ENCODE assay signal across 8 cellular contexts in genomic region chr18:63422087-63422861, GRCh38. TPM values are rescaled to one million over a fixed set of nuclear protein-coding genes. Genes with fewer than 3 reads are reported as not detected.
A peak's percentile ranks its signal among the peaks of the same experiment; 100 is the strongest.
DNase-seq lines count a peak whose midpoint lies in the region; ATAC-seq and FAIRE-seq lines count a peak whose summit lies in the region.

Gene VPS4B (minus strand): TSS chr18:63422476. CDS start chr18:63422259, 217 bp downstream.

- H3K36me3 Mint-ChIP-seq in activated T-cell treated with anti-CD3 and anti-CD28 coated beads, Interleukin-2, amount 50 U/mL, for 72 hours (ENCODE audit: insufficient read depth in 2 of 2): peaks cover 5 to 9% of the 10 kb centered on the region in 2 donors

- H3K4me3 ChIP-seq in muscle layer of colon (ENCODE audit: low read depth in 1 of 2, low read length in 2 of 2): peak within 1 kb of the TSS; percentile 92 to 95

- H3K27me3 ChIP-seq in muscle layer of colon (ENCODE audit: control insufficient read depth in 1 of 2, insufficient read depth in 2 of 2, low read length in 2 of 2): no peaks in the 10 kb centered on the region

- FAIRE-seq in RCC 7860 (lab: Jason Lieb, UNC): peak; percentile 87

- H3K36me3 ChIP-seq in KOPT-K1 (ENCODE audit: insufficient read depth, low read length) (peaks cover 34% of the 10 kb centered on the region), muscle layer of colon (ENCODE audit: insufficient read depth, low read length) (peaks cover 11% of the 10 kb centered on the region)

- peaks cover 7% of the 10 kb centered on the region for H3K4me1 ChIP-seq in muscle layer of colon (ENCODE audit: insufficient read depth, low read length)

- peak within 1 kb of the TSS; percentile 82 to 98 for H3K4me3 Mint-ChIP-seq in activated T-cell treated with anti-CD3 and anti-CD28 coated beads, Interleukin-2, amount 50 U/mL, for 72 hours

- no peaks in the 10 kb centered on the region for H3K9me3 Mint-ChIP-seq in activated T-cell treated with anti-CD3 and anti-CD28 coated beads, Interleukin-2, amount 50 U/mL, for 72 hours

- peak within 1 kb of the TSS; percentile 82 for H3K9ac ChIP-seq in muscle layer of colon (ENCODE audit: low read length)

- H3K4me1 Mint-ChIP-seq in activated T-cell treated with anti-CD3 and anti-CD28 coated beads, Interleukin-2, amount 50 U/mL, for 72 hours (ENCODE audit: low read depth): peaks cover 17% of the 10 kb centered on the region

- H3K27ac Mint-ChIP-seq in activated T-cell treated with anti-CD3 and anti-CD28 coated beads, Interleukin-2, amount 50 U/mL, for 72 hours: peak within 1 kb of the TSS; percentile 80

- DNase-seq in DMS79 treated with DMSO at 0.1 percent for 48 hours (lab: John Stamatoyannopoulos, UW) (peak; percentile 98), RCC 7860 (ENCODE audit: low spot score) (peak; percentile 95)
- DNase-seq in activated T-cell treated with anti-CD3 and anti-CD28 coated beads, Interleukin-2, amount 50 U/mL, for 72 hours: peak; percentile 99
- DNase-seq in stimulated activated CD8-positive, alpha-beta memory T cell treated with anti-CD3 and anti-CD28 coated beads, Interleukin-7, amount 100 ng/mL, for 24 hours (ENCODE audit: low read depth): peak; percentile 99

- ATAC-seq in GM21786 (IDR thresholded peaks at IDR 0.05; ENCODE audit: unreplicated experiment): peak; percentile 98
- peak; percentile 98 to 99 for ATAC-seq in activated T-cell treated with anti-CD3 and anti-CD28 coated beads, Interleukin-2, amount 50 U/mL, for 72 hours (replicated peaks in 1 of 2)
- peak; percentile 97 for ATAC-seq in esophagus mucosa

- H3K27me3 Mint-ChIP-seq in activated T-cell treated with anti-CD3 and anti-CD28 coated beads, Interleukin-2, amount 50 U/mL, for 72 hours (ENCODE audit: low read depth): peaks cover 7% of the 10 kb centered on the region

- H3K27ac ChIP-seq in KOPT-K1 (ENCODE audit: low read depth, low read length, poor library complexity, severe bottlenecking): peak within 1 kb of the TSS; percentile 87
- peak within 1 kb of the TSS; percentile 96 for H3K27ac ChIP-seq in muscle layer of colon (ENCODE audit: low read depth, low read length)

- H3K9me3 ChIP-seq in KOPT-K1 (ENCODE audit: insufficient read depth, low read length, poor library complexity, severe bottlenecking) (no peaks in the 10 kb centered on the region), muscle layer of colon (ENCODE audit: low read length) (no peaks in the 10 kb centered on the region)

RNA-seq across cellular contexts. Expression of gene VPS4B, which starts in this region (rescaled TPM):
- total RNA-seq in activated T-cell treated with anti-CD3 and anti-CD28 coated beads, Interleukin-2, amount 50 U/mL, for 72 hours: 10 to 100 TPM; 70.8 to 75.5 TPM
- total RNA-seq in esophagus mucosa: 135 TPM

Comparison
In these comparisons a context has a peak if more than half of its experiments do, and no peak if none do; other contexts are left out.
1. Peak in every context shown above with its lines: DNase-seq, ATAC-seq, H3K4me3 ChIP-seq and H3K27ac ChIP-seq.